ENCODE assay signal across 1 cellular context in the genomic region with DNA sequence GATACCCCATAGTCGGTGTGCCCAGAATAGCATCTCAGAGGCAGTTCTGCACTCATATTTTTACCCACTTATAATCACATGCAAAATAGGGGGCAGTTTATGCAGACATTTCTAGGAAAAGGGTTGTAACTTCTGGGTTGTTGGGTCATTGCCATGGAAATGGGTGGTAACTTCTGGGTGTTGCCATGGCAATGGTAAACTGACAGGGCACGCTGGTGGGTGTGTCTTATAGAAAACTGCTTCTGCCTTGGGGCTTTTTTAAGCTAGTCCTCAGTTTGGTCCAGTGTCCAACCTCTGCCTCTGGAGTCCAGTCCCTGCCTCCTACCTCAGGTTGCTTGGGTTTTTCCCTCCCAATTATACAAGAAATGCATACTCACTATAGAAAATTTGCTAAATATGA.
TF ChIP-seq lines count a peak whose summit lies in the region.

No MANE protein-coding gene starts in this region.

TF ChIP-seq in K562, 482 proteins besides CTCF, POLR2A, EP300 and RAD21 (continued from another document):
- TF ChIP-seq, protein P1, sequence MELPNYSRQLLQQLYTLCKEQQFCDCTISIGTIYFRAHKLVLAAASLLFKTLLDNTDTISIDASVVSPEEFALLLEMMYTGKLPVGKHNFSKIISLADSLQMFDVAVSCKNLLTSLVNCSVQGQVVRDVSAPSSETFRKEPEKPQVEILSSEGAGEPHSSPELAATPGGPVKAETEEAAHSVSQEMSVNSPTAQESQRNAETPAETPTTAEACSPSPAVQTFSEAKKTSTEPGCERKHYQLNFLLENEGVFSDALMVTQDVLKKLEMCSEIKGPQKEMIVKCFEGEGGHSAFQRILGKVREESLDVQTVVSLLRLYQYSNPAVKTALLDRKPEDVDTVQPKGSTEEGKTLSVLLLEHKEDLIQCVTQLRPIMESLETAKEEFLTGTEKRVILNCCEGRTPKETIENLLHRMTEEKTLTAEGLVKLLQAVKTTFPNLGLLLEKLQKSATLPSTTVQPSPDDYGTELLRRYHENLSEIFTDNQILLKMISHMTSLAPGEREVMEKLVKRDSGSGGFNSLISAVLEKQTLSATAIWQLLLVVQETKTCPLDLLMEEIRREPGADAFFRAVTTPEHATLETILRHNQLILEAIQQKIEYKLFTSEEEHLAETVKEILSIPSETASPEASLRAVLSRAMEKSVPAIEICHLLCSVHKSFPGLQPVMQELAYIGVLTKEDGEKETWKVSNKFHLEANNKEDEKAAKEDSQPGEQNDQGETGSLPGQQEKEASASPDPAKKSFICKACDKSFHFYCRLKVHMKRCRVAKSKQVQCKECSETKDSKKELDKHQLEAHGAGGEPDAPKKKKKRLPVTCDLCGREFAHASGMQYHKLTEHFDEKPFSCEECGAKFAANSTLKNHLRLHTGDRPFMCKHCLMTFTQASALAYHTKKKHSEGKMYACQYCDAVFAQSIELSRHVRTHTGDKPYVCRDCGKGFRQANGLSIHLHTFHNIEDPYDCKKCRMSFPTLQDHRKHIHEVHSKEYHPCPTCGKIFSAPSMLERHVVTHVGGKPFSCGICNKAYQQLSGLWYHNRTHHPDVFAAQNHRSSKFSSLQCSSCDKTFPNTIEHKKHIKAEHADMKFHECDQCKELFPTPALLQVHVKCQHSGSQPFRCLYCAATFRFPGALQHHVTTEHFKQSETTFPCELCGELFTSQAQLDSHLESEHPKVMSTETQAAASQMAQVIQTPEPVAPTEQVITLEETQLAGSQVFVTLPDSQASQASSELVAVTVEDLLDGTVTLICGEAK (IDR thresholded peaks at IDR 0.05), result no peak
- TF ChIP-seq, protein P1 (CRISPR knock-in tag; IDR thresholded peaks at IDR 0.05), result no peak
- TF ChIP-seq STAT5A (IDR thresholded peaks at IDR 0.05; ENCODE audit: borderline replicate concordance, low read length) (peak; percentile 87), NFIC (IDR thresholded peaks at IDR 0.05) (0 out of 2 replicates have a peak, but pooled peaks have one; percentile 33), MAFK (IDR thresholded peaks at IDR 0.05; ENCODE audit: low read length) (no peak)
- TF ChIP-seq, protein P2, sequence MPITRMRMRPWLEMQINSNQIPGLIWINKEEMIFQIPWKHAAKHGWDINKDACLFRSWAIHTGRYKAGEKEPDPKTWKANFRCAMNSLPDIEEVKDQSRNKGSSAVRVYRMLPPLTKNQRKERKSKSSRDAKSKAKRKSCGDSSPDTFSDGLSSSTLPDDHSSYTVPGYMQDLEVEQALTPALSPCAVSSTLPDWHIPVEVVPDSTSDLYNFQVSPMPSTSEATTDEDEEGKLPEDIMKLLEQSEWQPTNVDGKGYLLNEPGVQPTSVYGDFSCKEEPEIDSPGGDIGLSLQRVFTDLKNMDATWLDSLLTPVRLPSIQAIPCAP (CRISPR knock-in tag; IDR thresholded peaks at IDR 0.05; ENCODE audit: borderline replicate concordance), result no peak
